Comparison of ENCODE assay signal across 8 cellular contexts in the genomic region with DNA sequence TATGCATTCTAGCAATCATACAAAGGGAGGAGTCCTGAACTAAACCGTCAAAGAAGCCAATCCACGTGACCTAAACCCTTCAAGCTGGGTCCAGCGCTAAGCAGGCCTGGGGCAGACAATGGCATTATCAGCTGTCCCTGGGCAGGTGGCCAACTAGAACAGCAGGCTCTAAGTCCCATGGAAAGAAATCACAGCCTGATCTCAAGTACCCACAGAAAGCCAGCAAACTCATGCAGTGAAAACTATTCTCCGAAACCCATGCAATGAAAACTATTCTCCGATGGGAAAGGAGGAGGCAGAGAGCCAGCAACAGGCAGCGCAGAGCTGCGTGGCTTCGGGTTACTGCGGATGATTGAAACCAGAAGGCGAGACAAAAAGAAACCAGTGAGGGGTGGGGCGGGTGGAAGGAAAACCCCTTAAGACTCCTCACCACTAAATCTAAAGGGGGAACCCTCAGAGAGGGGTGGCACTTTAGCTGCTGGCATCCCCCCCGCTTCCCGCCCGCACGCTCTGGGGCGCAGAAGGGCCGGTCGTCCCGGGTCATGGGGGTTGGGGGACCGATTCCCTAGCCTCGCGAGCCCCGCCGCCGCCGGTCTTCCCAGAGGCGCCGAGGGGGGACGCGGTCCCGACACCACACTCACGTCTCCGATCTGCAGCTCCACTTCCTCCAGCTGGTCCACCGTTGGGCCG. TPM values are rescaled to one million over a fixed set of nuclear protein-coding genes. Genes with fewer than 3 reads are reported as not detected.
DNase-seq lines count a peak whose midpoint lies in the region; ATAC-seq, FAIRE-seq and TF ChIP-seq lines count a peak whose summit lies in the region.

No MANE protein-coding gene starts in this region.

- H3K4me3 ChIP-seq in WERI-Rb-1 (ENCODE audit: low read depth, low read length) (peak overlapping the region; percentile 77), keratinocyte (ENCODE audit: control insufficient read depth in 2 of 3, extremely low read depth in 1 of 3, insufficient read depth in 2 of 3, low read depth in 1 of 3, low read length in 3 of 3) (peak overlapping the region; percentile 53 to 77 (median 72))

- H3K27ac ChIP-seq in WERI-Rb-1 (peak overlapping the region; percentile 95), keratinocyte (ENCODE audit: control insufficient read depth, insufficient read depth, low read length) (peak overlapping the region; percentile 88)

- H3K9me3 ChIP-seq in WERI-Rb-1 (ENCODE audit: severe bottlenecking) (no peaks in the 10 kb centered on the region), keratinocyte (ENCODE audit: control insufficient read depth, low read depth, low read length) (no peaks in the 10 kb centered on the region)

- peak overlapping the region; percentile 92 for H3K9ac ChIP-seq in keratinocyte (ENCODE audit: control insufficient read depth, extremely low read depth, insufficient read depth, low read length)

- FAIRE-seq in keratinocyte (lab: Jason Lieb, UNC): peak; percentile 53

- DNase-seq in NCI-H187 (lab: John Stamatoyannopoulos, UW) (peak; percentile 0 to 22), NCI-H187 treated with DMSO at 0.1 percent for 48 hours (lab: John Stamatoyannopoulos, UW) (no peak), NCI-H2029 treated with DMSO at 0.1 percent for 48 hours (lab: John Stamatoyannopoulos, UW) (peak; percentile 70), WERI-Rb-1 (peak; percentile 91), keratinocyte (ENCODE audit: low read depth, low spot score) (no peak)
- DNase-seq in central memory CD4-positive, alpha-beta T cell: peak; percentile 57
- peak; percentile 34 to 49 for DNase-seq in stimulated activated CD4-positive, alpha-beta T cell treated with anti-CD3 and anti-CD28 coated beads, Interleukin-12 subunit alpha, Interleukin-12 subunit beta, amount 100 ng/mL, for 24 hours (ENCODE audit: low read depth in 2 of 2)

- H3K4me1 ChIP-seq in keratinocyte (ENCODE audit: control insufficient read depth, extremely low read depth, insufficient read depth, low read length): peaks cover 10% of the 10 kb centered on the region

- H3K4me2 ChIP-seq in keratinocyte (ENCODE audit: control insufficient read depth, extremely low read depth, insufficient read depth, low read depth, low read length): peak overlapping the region; percentile 84

- peak; percentile 27 for ATAC-seq in HG02840 (IDR thresholded peaks at IDR 0.05; ENCODE audit: low FRiP score, unreplicated experiment)

- H4K20me1 ChIP-seq in keratinocyte (ENCODE audit: control insufficient read depth, extremely low read depth, insufficient read depth, low read length): no peaks in the 10 kb centered on the region

- H3K36me3 ChIP-seq in WERI-Rb-1 (peaks cover 37% of the 10 kb centered on the region), keratinocyte (ENCODE audit: control insufficient read depth in 2 of 2, extremely low read depth in 1 of 2, insufficient read depth in 2 of 2, low read length in 2 of 2) (no peaks in the 10 kb centered on the region)

- TF ChIP-seq CTCF in WERI-Rb-1 (IDR thresholded peaks at IDR 0.05; ENCODE audit: low read depth, low read length) (no peak), keratinocyte (optimal IDR thresholded peaks at IDR 0.05 in 1 of 3, IDR thresholded peaks at IDR 0.05 in 1 of 3, conservative IDR thresholded peaks at IDR 0.05 in 1 of 3; ENCODE audit: extremely low read depth in 1 of 3, insufficient read depth in 2 of 3, low read length in 3 of 3) (no peak)

- H3K27me3 ChIP-seq in WERI-Rb-1 (ENCODE audit: insufficient read depth, low read depth, severe bottlenecking): no peaks in the 10 kb centered on the region
- H3K27me3 ChIP-seq in keratinocyte (ENCODE audit: control insufficient read depth, extremely low read depth, insufficient read depth, low read length): no peaks in the 10 kb centered on the region

- H3K79me2 ChIP-seq in keratinocyte (ENCODE audit: control insufficient read depth, insufficient read depth, low read length): peaks cover 22% of the 10 kb centered on the region

- dilution Hi-C loops in keratinocyte (cut with MboI; ENCODE audit: extremely low pct_ligation_motif_present, low sequenced_read_pairs): no loop called here

- peak overlapping the region; percentile 95 for H2AFZ ChIP-seq in keratinocyte (ENCODE audit: control insufficient read depth, low read length)

- no peaks in the 10 kb centered on the region for H3K9me1 ChIP-seq in keratinocyte (ENCODE audit: control insufficient read depth, extremely low read depth, insufficient read depth, low read length)

RNA-seq across cellular contexts. Expression of a gene that starts 0.6 kb away (rescaled TPM):
- polyA plus RNA-seq in keratinocyte: 6.6 to 14.6 TPM (median 9.7 TPM) in 3 replicates
- polyA plus RNA-seq in keratinocyte (2011; ENCODE audit: low read depth): 4.3 TPM
- polyA plus RNA-seq in keratinocyte (2011; cell fraction: cytosol; rRNA removed): 4.3 and 8.6 TPM in 2 replicates
- polyA plus RNA-seq in keratinocyte (2011; cell fraction: nucleus; rRNA removed): 5.9 and 6.0 TPM in 2 replicates
- polyA plus RNA-seq in keratinocyte (2012; ENCODE audit: low replicate concordance): 2.6 and 6.3 TPM in 2 replicates
- polyA minus RNA-seq in keratinocyte: 1.4 to 5.8 TPM (median 3.2 TPM) in 3 replicates
- polyA minus RNA-seq in keratinocyte (2011; cell fraction: cytosol; rRNA and poly(A)+ RNA removed): 6.3 TPM
- polyA minus RNA-seq in keratinocyte (2011; cell fraction: nucleus; rRNA and poly(A)+ RNA removed): 3.5 and 6.7 TPM in 2 replicates

RNA-seq across cellular contexts. Expression of a gene that starts 1.0 kb away (rescaled TPM):
- polyA plus RNA-seq in keratinocyte: 15.8 to 25.5 TPM (median 21.2 TPM) in 3 replicates
- polyA plus RNA-seq in keratinocyte (2011; ENCODE audit: low read depth): 55.2 TPM
- 15.5 and 25.5 TPM in 2 replicates for polyA plus RNA-seq in keratinocyte (2011; cell fraction: cytosol; rRNA removed)
- 34.9 and 42.3 TPM in 2 replicates for polyA plus RNA-seq in keratinocyte (2011; cell fraction: nucleus; rRNA removed)
- 9.5 and 29.5 TPM in 2 replicates for polyA plus RNA-seq in keratinocyte (2012; ENCODE audit: low replicate concordance)
- polyA minus RNA-seq in keratinocyte: 1.3 to 11.3 TPM (median 6.9 TPM) in 3 replicates
- polyA minus RNA-seq in keratinocyte (2011; cell fraction: cytosol; rRNA and poly(A)+ RNA removed): 9.6 TPM
- polyA minus RNA-seq in keratinocyte (2011; cell fraction: nucleus; rRNA and poly(A)+ RNA removed): 7.3 and 13.7 TPM in 2 replicates

RNA-seq across cellular contexts. Expression of a gene that starts 52.1 kb away (rescaled TPM):
- 12.7 to 27.2 TPM (median 24.2 TPM) in 3 replicates for polyA plus RNA-seq in keratinocyte
- 167 TPM for polyA plus RNA-seq in keratinocyte (2011; ENCODE audit: low read depth)
- 19.7 and 33.6 TPM in 2 replicates for polyA plus RNA-seq in keratinocyte (2011; cell fraction: cytosol; rRNA removed)
- polyA plus RNA-seq in keratinocyte (2011; cell fraction: nucleus; rRNA removed): 17.8 and 25.6 TPM in 2 replicates
- 32.2 and 32.3 TPM in 2 replicates for polyA plus RNA-seq in keratinocyte (2012; ENCODE audit: low replicate concordance)
- 4.4 to 8.7 TPM (median 7.0 TPM) in 3 replicates for polyA minus RNA-seq in keratinocyte
- polyA minus RNA-seq in keratinocyte (2011; cell fraction: cytosol; rRNA and poly(A)+ RNA removed): 10.7 TPM
- 4.2 and 5.4 TPM in 2 replicates for polyA minus RNA-seq in keratinocyte (2011; cell fraction: nucleus; rRNA and poly(A)+ RNA removed)

Comparison
In these comparisons a context has a peak if more than half of its experiments do, and no peak if none do; other contexts are left out.
1. DNase-seq: peak in NCI-H187 (2 of 2), NCI-H2029 treated with DMSO at 0.1 percent for 48 hours (single experiment), WERI-Rb-1 (single experiment), central memory CD4-positive, alpha-beta T cell (single experiment) and stimulated activated CD4-positive, alpha-beta T cell treated with anti-CD3 and anti-CD28 coated beads, Interleukin-12 subunit alpha, Interleukin-12 subunit beta, amount 100 ng/mL, for 24 hours (2 of 2); none in NCI-H187 treated with DMSO at 0.1 percent for 48 hours (single experiment) and keratinocyte (single experiment).